In genomic region chr7:4747746-4748145, GRCh38 we compare ENCODE assay signal across 12 cellular contexts. TPM values are rescaled to one million over a fixed set of nuclear protein-coding genes. Genes with fewer than 3 reads are reported as not detected.
DNase-seq lines count a peak whose midpoint lies in the region; ATAC-seq, FAIRE-seq and TF ChIP-seq lines count a peak whose summit lies in the region.
"Had no signal": no experiment of that assay in that cellular context is flagged by ENCODE, and none has a peak within 500 bp of the region (broad histone marks: within the 10 kb centered on the region; RNA-seq: fewer than 3 reads in every experiment).

No MANE protein-coding gene starts in this region.

- H3K4me3 Mint-ChIP-seq in naive B cell, result peak overlapping the region in 6 of 8 donors; percentile 14 to 77 (median 58)

- H3K36me3 Mint-ChIP-seq in naive B cell, result peaks cover 6 to 17% of the 10 kb centered on the region in 2 donors

- SMC1A ChIA-PET in GM12878 (lab: Charles Lee; ENCODE audit: uncharacterized antibody, unreplicated experiment), result interaction anchor here (0.7 to 0.9 kb wide), 2 partner anchors 58 to 64 kb away, joined by 3 read pairs; no protein-coding TSS in a partner anchor

- H3K4me2 ChIP-seq in GM12878 (ENCODE audit: control insufficient read depth, insufficient read depth) (no peak overlapping the region), Karpas-422 (ENCODE audit: low read depth, low read length, poor library complexity, severe bottlenecking) (no peak overlapping the region)

- H3K9me3 ChIP-seq in heart left ventricle (no peaks in the 10 kb centered on the region), GM12878 (replicated peaks; ENCODE audit: control insufficient read depth, insufficient read depth, low read length) (no peaks in the 10 kb centered on the region), upper lobe of right lung (no peaks in the 10 kb centered on the region), Karpas-422 (ENCODE audit: low read length) (no peaks in the 10 kb centered on the region)
- H3K9me3 ChIP-seq: BE2C had no signal

- H3K27ac ChIP-seq in heart left ventricle (peak overlapping the region; percentile 67 to 95 (median 91)), GM12878 (ENCODE audit: control insufficient read depth, insufficient read depth) (peak overlapping the region; percentile 52; the same call in 1 of the 2 replicates), upper lobe of right lung (peak overlapping the region; percentile 99), Karpas-422 (ENCODE audit: low read length) (no peak overlapping the region)

- H3K9ac ChIP-seq in GM12878 (ENCODE audit: control insufficient read depth, insufficient read depth, low read length) (no peak overlapping the region), Karpas-422 (ENCODE audit: low read length) (no peak overlapping the region)

- no peaks in the 10 kb centered on the region for H3K9me2 ChIP-seq in Karpas-422 (replicated peaks; ENCODE audit: insufficient read depth, low read length)

- TF ChIP-seq EP300 in GM12878 (IDR thresholded peaks at IDR 0.05; ENCODE audit: borderline replicate concordance in 1 of 2, control insufficient read depth in 1 of 2, low read depth in 2 of 2, low read length in 2 of 2), result no peak

- FAIRE-seq in GM12878 (lab: Jason Lieb, UNC), result no peak

- H2AFZ ChIP-seq in GM12878 (ENCODE audit: control insufficient read depth, low read depth, low read length), result no peak overlapping the region
- no peak overlapping the region for H2AFZ ChIP-seq in Karpas-422 (ENCODE audit: low read length)

- POLR2A ChIA-PET in GM12878 (lab: Charles Lee), result no interaction called here

- H3K4me1 ChIP-seq in heart left ventricle (peaks cover 12 to 76% (median 48%) of the 10 kb centered on the region in 12 donors), GM12878 (ENCODE audit: control insufficient read depth, insufficient read depth, low read length) (peaks cover 34% of the 10 kb centered on the region), upper lobe of right lung (peaks cover 47% of the 10 kb centered on the region), Karpas-422 (ENCODE audit: low read length) (peaks cover 31% of the 10 kb centered on the region)

- RAD21 ChIA-PET in GM12878 (lab: Charles Lee; ENCODE audit: unreplicated experiment), result interaction anchor here (0.6 to 1.9 kb wide), 4 partner anchors 27 to 69 kb away, joined by 3 to 5 read pairs (median 3); no protein-coding TSS in a partner anchor

- intact Hi-C loops in heart left ventricle (cut with DNase I), result loop anchor here in 4 of 10 donors (1.0 to 5.0 kb wide), 6 partner anchors 40 to 120 kb away; partner anchors contain the start of gene FOXK1 (in 2 of the 4)
- intact Hi-C loops in Right ventricle myocardium inferior (cut with DNase I), result loop anchor here (5.0 kb wide), 1 partner anchor 105 kb away; no protein-coding TSS in a partner anchor
- intact Hi-C loops in GM12878 (cut with micrococcal nuclease; ENCODE audit: unreplicated experiment), result no loop called here
- intact Hi-C loops in upper lobe of right lung (cut with DNase I), result loop anchor here (10.0 kb wide), 1 partner anchor 63 kb away; the partner anchor contains the start of gene FOXK1

- ATAC-seq in heart left ventricle (no peak), Right ventricle myocardium inferior (no peak), GM12878 (no peak), naive B cell (ENCODE audit: low read depth in 2 of 2) (no peak), upper lobe of right lung (no peak)
- ATAC-seq: sciatic nerve had no signal

- H3K9me3 Mint-ChIP-seq in naive B cell, result no peaks in the 10 kb centered on the region

- CTCF ChIA-PET in GM12878 (lab: Yijun Ruan, JAX), result interaction anchor here (0.9 kb wide), 1 partner anchor 64 kb away, joined by 3 read pairs; no protein-coding TSS in a partner anchor

- no peak for TF ChIP-seq RAD21 in GM12878 (IDR thresholded peaks at IDR 0.05; ENCODE audit: insufficient read depth, low read depth, low read length)

- 51 to 64% (median 63%) methylated on average over 11 of the region's 11 CpGs for WGBS in heart left ventricle, 4 donors
- WGBS in GM12878 (ENCODE audit: insufficient coverage, insufficient replicate concordance, low lambda C conversion rate, missing lambda C conversion rate), result 41% methylated on average over 11 of the region's 11 CpGs

- H3K79me2 ChIP-seq in GM12878 (ENCODE audit: control insufficient read depth, insufficient read depth, low read length) (peaks cover 14% of the 10 kb centered on the region), Karpas-422 (ENCODE audit: low read length) (peaks cover 80% of the 10 kb centered on the region)

- H3K27me3 Mint-ChIP-seq in naive B cell, result no peaks in the 10 kb centered on the region

- in situ Hi-C loops in GM12878 (cut with MboI), result no loop called here

- H3K4me1 Mint-ChIP-seq in naive B cell, result peaks cover 38 to 56% (median 43%) of the 10 kb centered on the region in 3 donors

- TF ChIP-seq POLR2A in heart left ventricle (IDR thresholded peaks at IDR 0.05), result no peak
- no peak for TF ChIP-seq POLR2A in GM12878 (IDR thresholded peaks at IDR 0.05; ENCODE audit: low read depth, low read length)

- H3K36me3 ChIP-seq in heart left ventricle, result peaks cover 0 to 45% (median 8%) of the 10 kb centered on the region in 9 donors
- H3K36me3 ChIP-seq in GM12878 (ENCODE audit: control insufficient read depth in 2 of 2, insufficient read depth in 2 of 2, low read length in 1 of 2), result peaks cover 11 to 15% of the 10 kb centered on the region in 2 experiments; a peak in 3 of 4 replicates
- H3K36me3 ChIP-seq in upper lobe of right lung, result peaks cover 12% of the 10 kb centered on the region
- 0 out of 2 replicates have a peak, but pooled peaks cover 4% of the 10 kb centered on the region for H3K36me3 ChIP-seq in Karpas-422 (ENCODE audit: insufficient read depth, low read length)

- peak overlapping the region in 4 of 6 donors; percentile 0 to 89 (median 70) for H3K27ac Mint-ChIP-seq in naive B cell

- no TSS peak for BruUV-seq in GM12878 (replicated peaks; lab: Mats Ljungman, UMichigan)

- TF ChIP-seq CTCF in heart left ventricle (IDR thresholded peaks at IDR 0.05) (no peak), GM12878 (IDR thresholded peaks at IDR 0.05 in 2 of 3, conservative IDR thresholded peaks at IDR 0.05 in 1 of 3; ENCODE audit: control insufficient read depth in 2 of 3, extremely low read depth in 1 of 3, insufficient read depth in 1 of 3, low read depth in 3 of 3, low read length in 3 of 3) (no peak), upper lobe of right lung (IDR thresholded peaks at IDR 0.05) (no peak)

- no peaks in the 10 kb centered on the region for H4K20me1 ChIP-seq in GM12878 (ENCODE audit: control insufficient read depth, insufficient read depth)
- 0 out of 2 replicates have a peak, but pooled peaks cover 5% of the 10 kb centered on the region for H4K20me1 ChIP-seq in Karpas-422 (ENCODE audit: insufficient read depth, low read depth, low read length)

- DNase-seq in heart left ventricle (no peak), Right ventricle myocardium inferior (ENCODE audit: missing footprints) (no peak), GM12878 (ENCODE audit: low read depth, low spot score) (no peak), naive B cell (no peak), upper lobe of right lung (no peak), UCSD-AML1 (lab: John Stamatoyannopoulos, UW; ENCODE audit: unreplicated experiment) (no peak), inferior parietal cortex (ENCODE audit: extremely low spot score) (no peak), Karpas-422 (no peak)
- DNase-seq: activated gamma-delta T cell, BE2C, NCI-H774 had no signal

- H3K4me3 ChIP-seq in heart left ventricle (no peak overlapping the region), GM12878 (no peak overlapping the region), upper lobe of right lung (no peak overlapping the region), Karpas-422 (ENCODE audit: low read length) (no peak overlapping the region)

- H3K27me3 ChIP-seq in heart left ventricle, result no peaks in the 10 kb centered on the region
- H3K27me3 ChIP-seq in GM12878 (replicated peaks in 1 of 2; ENCODE audit: control insufficient read depth in 2 of 2, insufficient read depth in 2 of 2, low read length in 1 of 2), result no peaks in the 10 kb centered on the region
- H3K27me3 ChIP-seq in upper lobe of right lung, result no peaks in the 10 kb centered on the region
- H3K27me3 ChIP-seq in Karpas-422 (ENCODE audit: low read length), result no peaks in the 10 kb centered on the region
- H3K27me3 ChIP-seq: BE2C had no signal

TF ChIP-seq in GM12878, 131 proteins besides CTCF, POLR2A, EP300 and RAD21 (continues in another document):
- TF ChIP-seq PBX3 (IDR thresholded peaks at IDR 0.05; ENCODE audit: insufficient replicate concordance, low read depth, low read length) (no peak), TCF12 (IDR thresholded peaks at IDR 0.05; ENCODE audit: low read depth, low read length) (no peak)

RNA-seq across cellular contexts. Expression of gene AP5Z1, which starts 27.7 kb away (rescaled TPM):
- total RNA-seq in heart left ventricle, result 10 to 100 TPM in 7 of 9 donors, 1 to 10 TPM in 2; 8.4 to 31.9 (median 12.0) TPM
- polyA plus RNA-seq in heart left ventricle, result 10 to 100 TPM; 14.9 to 17.3 TPM
- 14.4 TPM for total RNA-seq in Right ventricle myocardium inferior
- total RNA-seq in GM12878 (2013; cell fraction: nucleolus; rRNA removed), result 44.4 and 49.6 TPM in 2 replicates
- total RNA-seq in GM12878 (2014; rRNA removed), result 18.5 and 28.5 TPM in 2 replicates
- total RNA-seq in GM12878 (2014; rRNA removed; fragmentation: Illumina TruSeq; extraction: Trizol), result 6.6 and 7.6 TPM in 2 replicates
- total RNA-seq in GM12878 (2021), result 35.3 and 43.4 TPM in 2 replicates
- 6.4 TPM for polyA plus RNA-seq in GM12878 (2011; ENCODE audit: low read depth)
- 4.1 and 10.4 TPM in 2 replicates for polyA plus RNA-seq in GM12878 (2011; rRNA removed)
- polyA plus RNA-seq in GM12878 (2011; cell fraction: cytosol; rRNA removed), result 12.6 and 22.6 TPM in 2 replicates
- 137 and 174 TPM in 2 replicates for polyA plus RNA-seq in GM12878 (2011; cell fraction: nucleus; rRNA removed)
- 27.1 and 35.0 TPM in 2 replicates for polyA plus RNA-seq in GM12878 (2012)
- 1.1 and 4.8 TPM in 2 replicates for polyA plus RNA-seq in GM12878 (2014; fragmentation: Illumina TruSeq; extraction: Trizol)
- polyA plus RNA-seq in GM12878 (2014; fragmentation: Nextera tagmentation; extraction: Ambion mirVana), result 1 to 10 TPM in 1 of 2 experiments, under 1 TPM in 1; 0.37 to 2.2 TPM
- polyA plus RNA-seq in GM12878 (2014; rRNA removed), result 40.5 and 46.1 TPM in 2 replicates
- 10 to 100 TPM; 29.2 to 33.8 TPM for polyA plus RNA-seq in GM12878 (2016; fragmentation: Nextera tagmentation; extraction: Ambion mirVana)
- polyA minus RNA-seq in GM12878 (2011; rRNA and poly(A)+ RNA removed), result 6.1 and 12.3 TPM in 2 replicates
- polyA minus RNA-seq in GM12878 (2011; cell fraction: cytosol; rRNA and poly(A)+ RNA removed), result 8.3 and 10.4 TPM in 2 replicates
- polyA minus RNA-seq in GM12878 (2011; cell fraction: nucleus; rRNA and poly(A)+ RNA removed), result 41.2 and 66.5 TPM in 2 replicates
- polyA plus RNA-seq in naive B cell (ENCODE audit: low read depth in 6 of 6), result 10 to 100 TPM; 27.8 to 52.3 (median 37.3) TPM
- total RNA-seq in upper lobe of right lung, result 48.9 TPM
- total RNA-seq in Karpas-422 (2014; rRNA removed; shearing (Covaris generic); ENCODE audit: low replicate concordance), result 14.5 and 41.1 TPM in 2 replicates
